Comparison of ENCODE assay signal across 11 cellular contexts in the genomic region with DNA sequence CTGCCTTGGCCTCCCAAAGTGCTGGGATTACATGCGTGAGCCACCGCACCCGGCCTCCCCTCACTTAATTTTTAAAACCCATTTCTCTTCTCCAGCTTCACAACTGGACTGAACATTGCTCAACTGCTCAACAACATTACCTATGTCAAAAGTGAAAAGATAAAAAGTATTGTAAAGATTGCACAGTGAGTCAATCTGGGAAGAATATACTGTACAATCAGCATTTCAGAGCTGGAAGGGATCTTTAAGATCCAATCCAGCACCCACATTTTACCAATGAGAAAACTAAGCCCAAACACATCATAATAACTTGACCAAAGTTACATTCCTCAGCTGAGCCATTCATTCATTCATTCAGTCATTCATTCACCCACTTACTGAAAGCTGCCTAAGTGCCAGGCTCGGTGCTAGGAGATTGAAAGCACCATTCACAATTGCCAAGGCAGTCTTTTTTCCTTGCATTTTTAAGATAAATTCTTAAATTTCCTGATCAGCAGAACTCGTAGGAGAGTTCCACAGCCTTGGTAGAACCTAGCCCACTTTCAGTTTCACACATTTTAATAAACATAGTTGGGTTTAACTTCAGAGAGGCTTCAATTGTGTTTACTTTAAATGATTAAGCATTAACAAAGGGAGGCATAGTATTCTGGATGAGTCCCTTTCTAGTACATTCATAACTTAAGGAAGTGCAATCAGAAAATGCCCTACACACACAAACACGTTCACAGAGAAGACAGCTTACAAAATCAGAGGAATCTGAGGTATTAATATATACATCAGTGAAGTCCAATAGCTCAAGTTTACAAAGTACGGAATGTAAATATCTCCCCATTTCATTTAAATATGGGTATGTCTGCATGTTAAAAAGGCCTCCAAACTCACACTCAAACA. TPM values are rescaled to one million over a fixed set of nuclear protein-coding genes. Genes with fewer than 3 reads are reported as not detected.
DNase-seq lines count a peak whose midpoint lies in the region; ATAC-seq and TF ChIP-seq lines count a peak whose summit lies in the region.
"Had no signal": no experiment of that assay in that cellular context is flagged by ENCODE, and none has a peak within 500 bp of the region (broad histone marks: within the 10 kb centered on the region; RNA-seq: fewer than 3 reads in every experiment).

No MANE protein-coding gene starts in this region.

- H3K9me2 ChIP-seq in Karpas-422 (replicated peaks; ENCODE audit: insufficient read depth, low read length), result no peaks in the 10 kb centered on the region

- peak overlapping the region; percentile 83 for H3K4me2 ChIP-seq in Karpas-422 (ENCODE audit: low read depth, low read length, poor library complexity, severe bottlenecking)

- no peak overlapping the region for H3K27ac ChIP-seq in CD4-positive, CD25-positive, alpha-beta regulatory T cell (ENCODE audit: insufficient read depth, low read length, poor library complexity, severe bottlenecking)
- no peak overlapping the region for H3K27ac ChIP-seq in Karpas-422 (ENCODE audit: low read length)
- H3K27ac ChIP-seq in body of pancreas, result peak overlapping the region in 3 of 4 donors; percentile 20 to 60 (median 42)
- peak overlapping the region; percentile 37 for H3K27ac ChIP-seq in muscle layer of duodenum (ENCODE audit: low read length)
- H3K27ac ChIP-seq: esophagus squamous epithelium had no signal

- TF ChIP-seq CTCF in body of pancreas (IDR thresholded peaks at IDR 0.05), result no peak

- H3K4me1 Mint-ChIP-seq in CD4-positive, CD25-positive, alpha-beta regulatory T cell, result peaks cover 25 to 68% (median 38%) of the 10 kb centered on the region in 4 donors

- no peaks in the 10 kb centered on the region for H3K9me3 Mint-ChIP-seq in CD4-positive, CD25-positive, alpha-beta regulatory T cell

- no peaks in the 10 kb centered on the region for H3K27me3 ChIP-seq in CD4-positive, CD25-positive, alpha-beta regulatory T cell (ENCODE audit: control insufficient read depth, insufficient read depth, low read length)
- H3K27me3 ChIP-seq in Karpas-422 (ENCODE audit: low read length) (no peaks in the 10 kb centered on the region), body of pancreas (no peaks in the 10 kb centered on the region), muscle layer of duodenum (ENCODE audit: low read depth, low read length) (no peaks in the 10 kb centered on the region)
- H3K27me3 ChIP-seq: esophagus squamous epithelium had no signal

- no peaks in the 10 kb centered on the region for H4K20me1 ChIP-seq in Karpas-422 (ENCODE audit: insufficient read depth, low read depth, low read length)

- ATAC-seq in CD4-positive, CD25-positive, alpha-beta regulatory T cell (ENCODE audit: low read depth in 2 of 2), result no peak
- ATAC-seq in body of pancreas (no peak), HG02571 (IDR thresholded peaks at IDR 0.05; ENCODE audit: unreplicated experiment) (no peak)

- H3K79me2 ChIP-seq in Karpas-422 (ENCODE audit: low read length), result peaks cover 73% of the 10 kb centered on the region

- no peak overlapping the region for H2AFZ ChIP-seq in Karpas-422 (ENCODE audit: low read length)

- H3K4me1 ChIP-seq in CD4-positive, CD25-positive, alpha-beta regulatory T cell (ENCODE audit: control insufficient read depth, insufficient read depth, low read length, poor library complexity, severe bottlenecking), result peaks cover 33% of the 10 kb centered on the region
- H3K4me1 ChIP-seq in Karpas-422 (ENCODE audit: low read length), result peaks cover 64% of the 10 kb centered on the region
- H3K4me1 ChIP-seq in body of pancreas, result peaks cover 32% of the 10 kb centered on the region
- peaks cover 18 to 29% of the 10 kb centered on the region in 2 donors for H3K4me1 ChIP-seq in muscle layer of duodenum (ENCODE audit: control insufficient read depth in 1 of 2, insufficient read depth in 2 of 2, low read length in 2 of 2)

- peak overlapping the region; percentile 5 to 64 (median 28) for H3K27ac Mint-ChIP-seq in CD4-positive, CD25-positive, alpha-beta regulatory T cell

- no peaks in the 10 kb centered on the region for H3K9me3 ChIP-seq in CD4-positive, CD25-positive, alpha-beta regulatory T cell (ENCODE audit: control insufficient read depth in 2 of 2, low read length in 2 of 2)
- H3K9me3 ChIP-seq in Karpas-422 (ENCODE audit: low read length), result no peaks in the 10 kb centered on the region
- no peaks in the 10 kb centered on the region for H3K9me3 ChIP-seq in body of pancreas
- H3K9me3 ChIP-seq in muscle layer of duodenum (ENCODE audit: control insufficient read depth in 1 of 2, low read length in 2 of 2), result no peaks in the 10 kb centered on the region
- H3K9me3 ChIP-seq: esophagus squamous epithelium had no signal

- H3K36me3 Mint-ChIP-seq in CD4-positive, CD25-positive, alpha-beta regulatory T cell, result peaks cover 19% of the 10 kb centered on the region

- peak overlapping the region; percentile 76 to 97 (median 86) for H3K4me3 Mint-ChIP-seq in CD4-positive, CD25-positive, alpha-beta regulatory T cell

- H3K9ac ChIP-seq in Karpas-422 (ENCODE audit: low read length), result no peak overlapping the region

- TF ChIP-seq POLR2A in body of pancreas (IDR thresholded peaks at IDR 0.05) (no peak), erythroblast (IDR thresholded peaks at IDR 0.05; ENCODE audit: low read length) (no peak)

- H3K4me3 ChIP-seq in CD4-positive, CD25-positive, alpha-beta regulatory T cell (ENCODE audit: low read depth, low read length), result peak overlapping the region; percentile 62
- H3K4me3 ChIP-seq in Karpas-422 (ENCODE audit: low read length) (peak overlapping the region; percentile 13; the same call in 1 of the 2 replicates), body of pancreas (no peak overlapping the region), muscle layer of duodenum (ENCODE audit: low read depth in 1 of 2, low read length in 2 of 2) (peak overlapping the region in 1 of 2 donors; percentile 93)

- 59 to 66% methylated on average over 7 of the region's 7 CpGs for WGBS in body of pancreas, 2 donors

- DNase-seq in CD4-positive, CD25-positive, alpha-beta regulatory T cell, result peak in 1 of 3 donors; percentile 20
- no peak for DNase-seq in Karpas-422
- DNase-seq in body of pancreas, result no peak
- DNase-seq in stimulated activated CD4-positive, alpha-beta T cell treated with anti-CD3 and anti-CD28 coated beads, Interleukin-2, amount 100 ng/mL, for 24 hours, result no peak
- DNase-seq in stimulated activated CD4-positive, alpha-beta T cell treated with anti-CD3 and anti-CD28 coated beads, Interleukin-1b, Interleukin-23, amount 100 ng/mL, for 48 hours, result no peak
- no peak for DNase-seq in erythroblast (lab: John Stamatoyannopoulos, UW)
- DNase-seq: activated naive CD4-positive, alpha-beta T cell treated with Interleukin-2 at 50 U/mL for 16 hours; esophagus squamous epithelium; NCI-H2227 treated with DMSO at 0.1 percent for 48 hours had no signal

- H3K27me3 Mint-ChIP-seq in CD4-positive, CD25-positive, alpha-beta regulatory T cell, result no peaks in the 10 kb centered on the region

- intact Hi-C loops in body of pancreas (cut with DNase I), result loop anchor here (5.0 to 10.0 kb wide), 2 partner anchors 49 to 497 kb away; no protein-coding TSS in a partner anchor

- peaks cover 9% of the 10 kb centered on the region for H3K36me3 ChIP-seq in CD4-positive, CD25-positive, alpha-beta regulatory T cell (ENCODE audit: control insufficient read depth, insufficient read depth, low read length)
- 0 out of 2 replicates have a peak, but pooled peaks cover 13% of the 10 kb centered on the region for H3K36me3 ChIP-seq in Karpas-422 (ENCODE audit: insufficient read depth, low read length)
- H3K36me3 ChIP-seq in body of pancreas (replicated peaks in 1 of 2; ENCODE audit: insufficient read depth in 1 of 2, low read depth in 2 of 2), result no peaks in the 10 kb centered on the region
- no peaks in the 10 kb centered on the region for H3K36me3 ChIP-seq in muscle layer of duodenum (ENCODE audit: control insufficient read depth in 1 of 2, insufficient read depth in 2 of 2, low read length in 2 of 2)
- H3K36me3 ChIP-seq: esophagus squamous epithelium had no signal

RNA-seq across cellular contexts. Expression of a gene that starts 3.0 kb away (rescaled TPM):
- 8.8 TPM for total RNA-seq in CD4-positive, CD25-positive, alpha-beta regulatory T cell
- 1 to 10 TPM; 5.0 to 8.1 (median 5.6) TPM for polyA plus RNA-seq in CD4-positive, CD25-positive, alpha-beta regulatory T cell
- 7.1 and 7.3 TPM in 2 replicates for total RNA-seq in Karpas-422 (2014; rRNA removed; shearing (Covaris generic); ENCODE audit: low replicate concordance)
- total RNA-seq in body of pancreas, result 10 to 100 TPM in 1 of 2 donors, 1 to 10 TPM in 1; 8.2 to 16.6 TPM

RNA-seq across cellular contexts. Expression of a gene that starts 4.3 kb away (rescaled TPM):
- 22.1 TPM for total RNA-seq in CD4-positive, CD25-positive, alpha-beta regulatory T cell
- polyA plus RNA-seq in CD4-positive, CD25-positive, alpha-beta regulatory T cell, result 10 to 100 TPM; 28.2 to 38.0 (median 33.3) TPM
- total RNA-seq in Karpas-422 (2014; rRNA removed; shearing (Covaris generic); ENCODE audit: low replicate concordance), result 17.1 and 60.3 TPM in 2 replicates
- total RNA-seq in body of pancreas, result 10 to 100 TPM; 10.9 to 32.6 TPM

Comparison
In these comparisons a context has a peak if more than half of its experiments do, and no peak if none do; other contexts are left out.
1. H3K27ac ChIP-seq: peak in body of pancreas (3 of 4) and muscle layer of duodenum (single experiment); none in CD4-positive, CD25-positive, alpha-beta regulatory T cell (single experiment) and Karpas-422 (single experiment).
2. H3K4me3 ChIP-seq: peak in CD4-positive, CD25-positive, alpha-beta regulatory T cell (single experiment) and Karpas-422 (single experiment); none in body of pancreas (0 of 2).